9 cellular contexts compared by ENCODE assay signal in genomic region chr2:136131484-136131960, GRCh38.
DNase-seq lines count a peak whose midpoint lies in the region; ATAC-seq lines count a peak whose summit lies in the region.
"Had no signal": no experiment of that assay in that cellular context is flagged by ENCODE, and none has a peak within 500 bp of the region (broad histone marks: within the 10 kb centered on the region; RNA-seq: fewer than 3 reads in every experiment).

No MANE protein-coding gene starts in this region.

- H3K27me3 ChIP-seq in BLaER1 treated with 17β-estradiol and CSF1 and Interleukin-3, amounts not matched to agents 10 nM and 100 nM: peaks cover 0 to 25% (median 8%) of the 10 kb centered on the region in 11 experiments; a peak in 11 of 22 replicates

- H3K4me2 ChIP-seq in BLaER1 treated with 17β-estradiol and CSF1 and Interleukin-3, amounts not matched to agents 10 nM and 100 nM: peak overlapping the region; percentile 80 to 97 (median 89)

- peaks cover 0 to 3% (median 0%) of the 10 kb centered on the region in 11 experiments; a peak in 1 of 22 replicates for H3K9me3 ChIP-seq in BLaER1 treated with 17β-estradiol and CSF1 and Interleukin-3, amounts not matched to agents 10 nM and 100 nM (replicated peaks in 1 of 11)
- H3K9me3 ChIP-seq in KOPT-K1 (ENCODE audit: insufficient read depth, low read length, poor library complexity, severe bottlenecking): no peaks in the 10 kb centered on the region

- H3K4me1 ChIP-seq in BLaER1 treated with 17β-estradiol and CSF1 and Interleukin-3, amounts not matched to agents 10 nM and 100 nM: peaks cover 55 to 100% (median 93%) of the 10 kb centered on the region in 10 experiments

- H3K27me3 Mint-ChIP-seq in activated naive CD8-positive, alpha-beta T cell treated with anti-CD3 and anti-CD28 coated beads, Interleukin-2, amount 50 U/mL, for 24 hours: peaks cover 3% of the 10 kb centered on the region

- H3K4me3 Mint-ChIP-seq in activated naive CD8-positive, alpha-beta T cell treated with anti-CD3 and anti-CD28 coated beads, Interleukin-2, amount 50 U/mL, for 24 hours: peak overlapping the region; percentile 65

- peak overlapping the region in 9 of 11 experiments; percentile 56 to 75 (median 67); a peak in 20 of 22 replicates for H3K9ac ChIP-seq in BLaER1 treated with 17β-estradiol and CSF1 and Interleukin-3, amounts not matched to agents 10 nM and 100 nM

- H3K9me3 Mint-ChIP-seq in activated naive CD8-positive, alpha-beta T cell treated with anti-CD3 and anti-CD28 coated beads, Interleukin-2, amount 50 U/mL, for 24 hours: no peaks in the 10 kb centered on the region

- ATAC-seq in GM21390 (IDR thresholded peaks at IDR 0.05; ENCODE audit: unreplicated experiment) (peak; percentile 4), GM21825 (IDR thresholded peaks at IDR 0.05; ENCODE audit: unreplicated experiment) (no peak), GM21367 (IDR thresholded peaks at IDR 0.05; ENCODE audit: unreplicated experiment) (no peak)
- peak; percentile 45 for ATAC-seq in activated naive CD8-positive, alpha-beta T cell treated with anti-CD3 and anti-CD28 coated beads, Interleukin-2, amount 50 U/mL, for 24 hours

- peak overlapping the region in 10 of 11 experiments; percentile 8 to 95 (median 78); a peak in 20 of 22 replicates for H3K27ac ChIP-seq in BLaER1 treated with 17β-estradiol and CSF1 and Interleukin-3, amounts not matched to agents 10 nM and 100 nM
- peak overlapping the region; percentile 98 for H3K27ac ChIP-seq in KOPT-K1 (ENCODE audit: low read depth, low read length, poor library complexity, severe bottlenecking)
- H3K27ac ChIP-seq: C4-2B had no signal

- no peaks in the 10 kb centered on the region for H3K36me3 Mint-ChIP-seq in activated naive CD8-positive, alpha-beta T cell treated with anti-CD3 and anti-CD28 coated beads, Interleukin-2, amount 50 U/mL, for 24 hours (ENCODE audit: low read depth)

- peaks cover 99% of the 10 kb centered on the region for H3K4me1 Mint-ChIP-seq in activated naive CD8-positive, alpha-beta T cell treated with anti-CD3 and anti-CD28 coated beads, Interleukin-2, amount 50 U/mL, for 24 hours

- H3K36me3 ChIP-seq in BLaER1 treated with 17β-estradiol and CSF1 and Interleukin-3, amounts not matched to agents 10 nM and 100 nM: no peaks in the 10 kb centered on the region
- H3K36me3 ChIP-seq in KOPT-K1 (ENCODE audit: insufficient read depth, low read length): no peaks in the 10 kb centered on the region

- peak overlapping the region in 6 of 10 experiments; percentile 25 to 50 (median 38); a peak in 8 of 20 replicates for H3K4me3 ChIP-seq in BLaER1 treated with 17β-estradiol and CSF1 and Interleukin-3, amounts not matched to agents 10 nM and 100 nM

- DNase-seq in activated naive CD8-positive, alpha-beta T cell treated with anti-CD3 and anti-CD28 coated beads, Interleukin-2, amount 50 U/mL, for 24 hours: no peak
- DNase-seq in GOT3 (lab: John Stamatoyannopoulos, UW) (no peak), NCI-H2171 treated with DMSO at 0.1 percent for 48 hours (lab: John Stamatoyannopoulos, UW) (no peak)

- no peaks in the 10 kb centered on the region; a peak in 1 of 22 replicates for H4K20me1 ChIP-seq in BLaER1 treated with 17β-estradiol and CSF1 and Interleukin-3, amounts not matched to agents 10 nM and 100 nM

- peak overlapping the region; percentile 80 for H3K27ac Mint-ChIP-seq in activated naive CD8-positive, alpha-beta T cell treated with anti-CD3 and anti-CD28 coated beads, Interleukin-2, amount 50 U/mL, for 24 hours

Comparison
In these comparisons a context has a peak if more than half of its experiments do, and no peak if none do; other contexts are left out.
1. ATAC-seq: peak in GM21390 (single experiment) and activated naive CD8-positive, alpha-beta T cell treated with anti-CD3 and anti-CD28 coated beads, Interleukin-2, amount 50 U/mL, for 24 hours (single experiment); none in GM21825 (single experiment) and GM21367 (single experiment).